19 cellular contexts compared by ENCODE assay signal in the genomic region with DNA sequence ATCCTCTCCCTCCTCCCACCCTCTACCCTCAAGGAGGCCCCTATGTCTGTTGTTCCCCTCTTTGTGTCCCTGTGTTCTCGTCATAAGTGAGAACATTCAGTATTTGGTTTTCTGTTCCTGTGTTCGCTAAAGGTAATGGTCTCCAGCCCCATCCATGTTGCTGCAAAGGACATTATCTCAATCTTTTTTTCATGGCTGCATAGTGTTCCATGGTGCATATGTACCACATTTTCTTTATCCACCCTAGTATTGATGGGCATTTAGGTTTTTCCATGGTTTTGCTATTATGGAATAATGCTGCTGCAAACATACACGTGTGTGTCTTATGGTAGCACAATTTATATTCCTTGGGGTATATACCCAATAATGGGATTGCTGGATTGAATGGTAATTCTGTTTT.
"Had no signal": no experiment of that assay in that cellular context is flagged by ENCODE, and none has a peak within 500 bp of the region (broad histone marks: within the 10 kb centered on the region; RNA-seq: fewer than 3 reads in every experiment).

No MANE protein-coding gene starts in this region.

- H3K27ac ChIP-seq: esophagus squamous epithelium, heart right ventricle, left lung, spleen, tibial nerve, uterus had no signal

- H3K9me3 Mint-ChIP-seq: activated naive CD4-positive, alpha-beta T cell treated with anti-CD3 and anti-CD28 coated beads, Interleukin-2, amount 50 U/mL, for 24 hours; dendritic cell treated with granulocyte-macrophage colony-stimulating factor and Interleukin-4, amounts not matched to agents 40 ng/mL and 50 ng/mL, for 4 days; mesothelial cell of epicardium; neural crest cell; T-helper 1 cell treated with Interleukin-12 subunit alpha and Interleukin-12 subunit beta and Interleukin-4 antibody, amounts not matched to agents 30 μg/mL and 1 μg/mL, for 36 hours had no signal

- H3K4me1 ChIP-seq: tibial nerve, uterus had no signal

- H3K4me3 ChIP-seq: cardiac muscle cell, esophagus squamous epithelium, heart right ventricle, left lung, spleen, tibial nerve, uterus had no signal

- H3K27ac Mint-ChIP-seq: dendritic cell treated with granulocyte-macrophage colony-stimulating factor and Interleukin-4, amounts not matched to agents 40 ng/mL and 50 ng/mL, for 4 days; mesothelial cell of epicardium; T-helper 1 cell treated with Interleukin-12 subunit alpha and Interleukin-12 subunit beta and Interleukin-4 antibody, amounts not matched to agents 30 μg/mL and 1 μg/mL, for 36 hours had no signal

- H3K9me3 ChIP-seq: esophagus squamous epithelium, heart right ventricle, left lung, spleen, tibial nerve, uterus had no signal

- H3K4me3 Mint-ChIP-seq: activated naive CD4-positive, alpha-beta T cell treated with anti-CD3 and anti-CD28 coated beads, Interleukin-2, amount 50 U/mL, for 24 hours; dendritic cell treated with granulocyte-macrophage colony-stimulating factor and Interleukin-4, amounts not matched to agents 40 ng/mL and 50 ng/mL, for 4 days; mesothelial cell of epicardium; neural crest cell; T-helper 1 cell treated with Interleukin-12 subunit alpha and Interleukin-12 subunit beta and Interleukin-4 antibody, amounts not matched to agents 30 μg/mL and 1 μg/mL, for 36 hours had no signal

- H3K36me3 ChIP-seq: uterus had no signal

- ATAC-seq: activated CD4-positive, CD25-positive, alpha-beta regulatory T cell treated with anti-CD3 and anti-CD28 coated beads, Interleukin-2, amount 50 U/mL, for 24 hours; heart right ventricle; left lung had no signal

- H3K27me3 Mint-ChIP-seq: activated naive CD4-positive, alpha-beta T cell treated with anti-CD3 and anti-CD28 coated beads, Interleukin-2, amount 50 U/mL, for 24 hours; dendritic cell treated with granulocyte-macrophage colony-stimulating factor and Interleukin-4, amounts not matched to agents 40 ng/mL and 50 ng/mL, for 4 days had no signal

- DNase-seq: activated effector memory CD4-positive, alpha-beta T cell treated with Interleukin-2 at 50 U/mL for 16 hours; activated T-cell treated with anti-CD3 and anti-CD28 coated beads, Interleukin-2, amount 50 U/mL, for 48 hours; amniotic stem cell; effector CD8-positive, alpha-beta T cell; esophagus squamous epithelium; heart right ventricle; left lung; retina; spleen; stimulated activated naive CD4-positive, alpha-beta T cell; uterus had no signal

- H3K27me3 ChIP-seq: cardiac muscle cell, esophagus squamous epithelium, heart right ventricle, left lung, spleen, tibial nerve, uterus had no signal
